ENCODE assay signal across 6 cellular contexts in the genomic region with DNA sequence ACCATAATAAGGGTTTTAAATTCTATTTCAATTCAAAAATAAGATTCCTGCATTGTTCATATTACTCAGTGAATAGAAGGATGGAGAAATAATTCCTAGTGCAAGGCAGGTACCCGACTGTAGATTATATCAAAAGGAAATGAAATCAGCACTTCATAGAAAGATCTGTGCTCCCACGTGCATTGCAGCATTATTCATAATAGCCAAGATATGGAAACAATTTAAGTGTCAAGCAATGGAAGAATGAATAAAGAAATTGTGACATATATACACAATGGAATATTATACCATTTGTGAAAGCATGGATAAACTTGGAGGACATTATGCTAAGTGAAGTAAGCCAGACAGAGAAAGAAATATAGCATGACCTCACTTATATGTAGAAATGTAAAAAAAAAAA. TPM values are rescaled to one million over a fixed set of nuclear protein-coding genes. Genes with fewer than 3 reads are reported as not detected.
"Had no signal": no experiment of that assay in that cellular context is flagged by ENCODE, and none has a peak within 500 bp of the region (broad histone marks: within the 10 kb centered on the region; RNA-seq: fewer than 3 reads in every experiment).

No MANE protein-coding gene starts in this region.

- H3K4me3 ChIP-seq: K562 had no signal

- DNase-seq: IMR-90, KBM-7 had no signal

- ATAC-seq: HepG2, K562 had no signal

- H3K27ac ChIP-seq: HL-60 had no signal

RNA-seq across cellular contexts. Expression of a gene that starts 53.8 kb away (rescaled TPM):
- polyA plus RNA-seq: HepG2, IgD-negative memory B cell, K562 had no signal
